1 cellular context compared by ENCODE assay signal in the genomic region with DNA sequence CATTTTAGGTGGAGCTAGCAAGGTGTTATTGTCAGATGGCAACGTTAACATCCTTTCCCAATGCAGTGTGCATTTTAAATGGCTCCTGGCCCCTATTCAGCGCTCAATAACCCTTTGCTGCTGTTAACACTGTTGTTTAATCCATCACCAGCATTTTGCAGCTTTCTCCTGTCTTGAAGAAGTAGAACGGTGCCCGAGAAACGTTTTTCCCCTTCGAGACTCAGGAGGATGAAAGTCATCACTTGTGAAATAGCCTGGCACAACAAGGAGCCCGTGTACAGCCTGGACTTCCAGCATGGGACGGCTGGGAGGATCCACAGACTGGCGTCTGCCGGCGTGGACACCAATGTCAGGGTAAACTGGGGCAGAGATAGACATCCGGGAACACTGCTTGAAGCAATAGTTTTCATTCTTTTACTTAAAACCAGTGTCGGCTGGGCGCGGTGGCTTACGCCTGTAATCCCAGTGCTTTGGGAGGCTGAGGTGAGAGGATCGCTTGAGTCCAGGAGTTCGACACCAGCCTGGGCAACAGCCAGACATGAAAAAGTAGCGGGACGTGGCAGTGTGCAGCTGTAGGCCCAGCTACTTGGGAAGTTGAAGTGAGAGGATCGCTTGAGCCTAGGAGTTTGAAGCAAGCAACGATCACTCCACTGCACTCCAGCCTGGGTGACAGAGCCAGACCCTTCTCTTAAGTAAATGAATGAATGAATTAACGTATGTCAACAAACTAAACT.
TF ChIP-seq lines count a peak whose summit lies in the region.

No MANE protein-coding gene starts in this region.

TF ChIP-seq in WTC11, 78 proteins besides CTCF, POLR2A, EP300 and RAD21 (continued from another document):
- TF ChIP-seq USF2 (CRISPR knock-in tag; IDR thresholded peaks at IDR 0.05) (no peak), PRRX2 (CRISPR knock-in tag; IDR thresholded peaks at IDR 0.05) (no peak), SMAD4 (CRISPR knock-in tag; IDR thresholded peaks at IDR 0.05) (no peak), NFYB (CRISPR knock-in tag; conservative IDR thresholded peaks at IDR 0.05; ENCODE audit: low read depth) (no peak), JAZF1 (CRISPR knock-in tag; IDR thresholded peaks at IDR 0.05) (no peak), SOX15 (CRISPR knock-in tag; IDR thresholded peaks at IDR 0.05) (no peak), CBFB (CRISPR knock-in tag; IDR thresholded peaks at IDR 0.05; ENCODE audit: low read depth) (no peak), MXD4 (CRISPR knock-in tag; IDR thresholded peaks at IDR 0.05; ENCODE audit: borderline replicate concordance) (no peak), SMAD3 (CRISPR knock-in tag; IDR thresholded peaks at IDR 0.05; ENCODE audit: borderline replicate concordance) (no peak), ZNF232 (CRISPR knock-in tag; IDR thresholded peaks at IDR 0.05) (no peak)
- TF ChIP-seq, protein P1, sequence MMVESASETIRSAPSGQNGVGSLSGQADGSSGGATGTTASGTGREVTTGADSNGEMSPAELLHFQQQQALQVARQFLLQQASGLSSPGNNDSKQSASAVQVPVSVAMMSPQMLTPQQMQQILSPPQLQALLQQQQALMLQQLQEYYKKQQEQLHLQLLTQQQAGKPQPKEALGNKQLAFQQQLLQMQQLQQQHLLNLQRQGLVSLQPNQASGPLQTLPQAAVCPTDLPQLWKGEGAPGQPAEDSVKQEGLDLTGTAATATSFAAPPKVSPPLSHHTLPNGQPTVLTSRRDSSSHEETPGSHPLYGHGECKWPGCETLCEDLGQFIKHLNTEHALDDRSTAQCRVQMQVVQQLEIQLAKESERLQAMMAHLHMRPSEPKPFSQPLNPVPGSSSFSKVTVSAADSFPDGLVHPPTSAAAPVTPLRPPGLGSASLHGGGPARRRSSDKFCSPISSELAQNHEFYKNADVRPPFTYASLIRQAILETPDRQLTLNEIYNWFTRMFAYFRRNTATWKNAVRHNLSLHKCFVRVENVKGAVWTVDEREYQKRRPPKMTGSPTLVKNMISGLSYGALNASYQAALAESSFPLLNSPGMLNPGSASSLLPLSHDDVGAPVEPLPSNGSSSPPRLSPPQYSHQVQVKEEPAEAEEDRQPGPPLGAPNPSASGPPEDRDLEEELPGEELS (CRISPR knock-in tag; IDR thresholded peaks at IDR 0.05), result no peak
TF ChIP-seq in WTC11: peak in this region for 0.
